Comparison of ENCODE assay signal across 27 cellular contexts in the genomic region with DNA sequence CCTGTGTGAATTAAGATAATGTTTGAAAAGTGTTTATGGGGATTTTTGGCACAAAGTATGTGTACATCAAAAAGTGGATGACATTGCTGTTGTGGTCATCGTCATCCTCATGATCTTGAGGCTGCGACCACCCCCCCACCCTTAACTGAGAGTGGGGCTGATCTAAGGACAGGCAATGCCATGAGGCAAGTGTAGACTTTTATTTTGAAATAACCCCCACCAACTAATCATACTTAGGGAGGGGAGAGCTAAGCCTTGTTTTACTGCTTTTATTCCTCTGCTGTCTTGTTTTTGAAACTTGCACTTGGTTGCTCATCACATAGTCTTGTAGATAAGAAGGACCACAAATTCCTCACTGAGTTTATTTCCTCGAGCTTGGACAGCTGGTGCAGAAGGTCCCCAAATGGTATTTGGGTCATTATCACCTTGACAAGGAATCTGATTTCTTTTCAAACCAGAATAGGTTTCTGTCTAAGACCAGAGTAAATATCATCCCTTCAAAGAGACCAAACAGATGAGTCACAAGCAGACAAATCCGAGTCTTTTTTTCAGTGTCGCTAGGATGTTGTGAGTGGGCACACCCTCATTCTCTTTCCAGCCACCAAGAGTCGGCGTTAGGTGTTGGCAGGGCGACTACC. TPM values are rescaled to one million over a fixed set of nuclear protein-coding genes. Genes with fewer than 3 reads are reported as not detected.
"Had no signal": no experiment of that assay in that cellular context is flagged by ENCODE, and none has a peak within 500 bp of the region (broad histone marks: within the 10 kb centered on the region; RNA-seq: fewer than 3 reads in every experiment).

No MANE protein-coding gene starts in this region.

- ATAC-seq: activated CD4-positive, alpha-beta T cell treated with anti-CD3 and anti-CD28 coated beads for 36 hours; activated CD8-positive, alpha-beta T cell treated with anti-CD3 and anti-CD28 coated beads, Interleukin-2, amount 10 ng/mL, durations not matched to agents 7 days and 5 days; naive thymus-derived CD4-positive, alpha-beta T cell; psoas muscle; stimulated activated naive CD8-positive, alpha-beta T cell treated with anti-CD3 and anti-CD28 coated beads, Interleukin-15, Interleukin-2, amounts not matched to agents 100 U/mL and 50 U/mL, for 24 hours had no signal

- H3K4me3 ChIP-seq: adrenal gland, ascending aorta, cardiac muscle cell, psoas muscle, spleen, testis, transverse colon had no signal

- FAIRE-seq: endothelial cell of umbilical vein, kidney had no signal

- H3K27me3 ChIP-seq: adrenal gland, ascending aorta, cardiac muscle cell, testis, transverse colon had no signal

- H3K9ac ChIP-seq: parathyroid adenoma had no signal

- H3K4me1 ChIP-seq: adrenal gland, ascending aorta, parathyroid adenoma, spleen, testis had no signal

- H2AFZ ChIP-seq: parathyroid adenoma had no signal

- H3K36me3 ChIP-seq: adrenal gland, ascending aorta, cardiac muscle cell, spleen, transverse colon had no signal

- H3K9me3 ChIP-seq: adrenal gland, ascending aorta, psoas muscle, spleen, testis, transverse colon had no signal

- H3K27ac ChIP-seq: adrenal gland, ascending aorta, cardiac muscle cell, parathyroid adenoma, psoas muscle, spleen, testis, transverse colon had no signal

- DNase-seq: activated CD4-positive, alpha-beta T cell treated with anti-CD3 and anti-CD28 coated beads for 36 hours; activated CD4-positive, CD25-positive, alpha-beta regulatory T cell; activated CD8-positive, alpha-beta T cell treated with anti-CD3 and anti-CD28 coated beads, Interleukin-2, amount 10 ng/mL, durations not matched to agents 7 days and 5 days; activated effector memory CD4-positive, alpha-beta T cell treated with Interleukin-2 at 50 U/mL for 16 hours; activated naive CD4-positive, alpha-beta T cell treated with Interleukin-2 at 50 U/mL for 16 hours; adrenal gland; foreskin fibroblast; hippocampal formation; kidney; left colon; midbrain; naive thymus-derived CD4-positive, alpha-beta T cell; nucleus accumbens; psoas muscle; spleen; stimulated activated naive CD8-positive, alpha-beta T cell treated with anti-CD3 and anti-CD28 coated beads, Interleukin-15, Interleukin-2, amounts not matched to agents 100 U/mL and 50 U/mL, for 24 hours; testis; transverse colon had no signal

- H3K79me2 ChIP-seq: parathyroid adenoma had no signal

RNA-seq across cellular contexts. Expression of gene SMOC1, which starts 23.9 kb away (rescaled TPM):
- total RNA-seq: activated CD4-positive, alpha-beta T cell treated with anti-CD3 and anti-CD28 coated beads for 36 hours; activated CD8-positive, alpha-beta T cell treated with anti-CD3 and anti-CD28 coated beads, Interleukin-2, amount 10 ng/mL, durations not matched to agents 7 days and 5 days; T-helper 2 cell treated with Interferon-gamma antibody and Interleukin-4, amounts not matched to agents 100 ng/mL and 5 ng/mL, for 36 hours had no signal
- polyA plus RNA-seq: naive thymus-derived CD4-positive, alpha-beta T cell had no signal

RNA-seq across cellular contexts. Expression of gene SLC10A1, which starts 58.3 kb away (rescaled TPM):
- total RNA-seq: activated CD4-positive, alpha-beta T cell treated with anti-CD3 and anti-CD28 coated beads for 36 hours; activated CD8-positive, alpha-beta T cell treated with anti-CD3 and anti-CD28 coated beads, Interleukin-2, amount 10 ng/mL, durations not matched to agents 7 days and 5 days; adrenal gland; ascending aorta; cardiac muscle cell; cerebellum; endothelial cell of umbilical vein; kidney; left colon; naive thymus-derived CD4-positive, alpha-beta T cell; psoas muscle; spleen; T-helper 2 cell treated with Interferon-gamma antibody and Interleukin-4, amounts not matched to agents 100 ng/mL and 5 ng/mL, for 36 hours; testis; urinary bladder had no signal
- polyA plus RNA-seq: adrenal gland, cardiac muscle cell, endothelial cell of umbilical vein, esophagus, neural cell, psoas muscle, spleen had no signal
